8 cellular contexts compared by ENCODE assay signal in genomic region chr9:87662808-87663528, GRCh38.
DNase-seq lines count a peak whose midpoint lies in the region; ATAC-seq, FAIRE-seq and TF ChIP-seq lines count a peak whose summit lies in the region.

No MANE protein-coding gene starts in this region.

- H3K27me3 Mint-ChIP-seq in activated T-cell treated with anti-CD3 and anti-CD28 coated beads, Interleukin-2, amount 50 U/mL, for 24 hours: peaks cover 6% of the 10 kb centered on the region
- H3K27me3 Mint-ChIP-seq in osteocyte (ENCODE audit: unreplicated experiment): no peaks in the 10 kb centered on the region

- TF ChIP-seq CTCF in AG10803 (conservative IDR thresholded peaks at IDR 0.05; ENCODE audit: low read length) (peak; percentile 83), osteocyte (IDR thresholded peaks at IDR 0.05) (peak; percentile 83)

- DNase-seq in AG10803 (ENCODE audit: low read depth): peak; percentile 66
- peak; percentile 29 for DNase-seq in NCI-H526 treated with DMSO at 0.1 percent for 48 hours (lab: John Stamatoyannopoulos, UW)
- DNase-seq in activated T-cell treated with anti-CD3 and anti-CD28 coated beads, Interleukin-2, amount 50 U/mL, for 24 hours: peak; percentile 73
- DNase-seq in frontal cortex (ENCODE audit: low spot score in 2 of 2): peak; percentile 37 to 64
- no peak for DNase-seq in osteocyte (ENCODE audit: extremely low spot score, unreplicated experiment)

- H3K9me3 Mint-ChIP-seq in activated T-cell treated with anti-CD3 and anti-CD28 coated beads, Interleukin-2, amount 50 U/mL, for 24 hours: peaks cover 3% of the 10 kb centered on the region
- H3K9me3 Mint-ChIP-seq in osteocyte (ENCODE audit: unreplicated experiment): no peaks in the 10 kb centered on the region

- H3K4me3 Mint-ChIP-seq in activated T-cell treated with anti-CD3 and anti-CD28 coated beads, Interleukin-2, amount 50 U/mL, for 24 hours: no peak overlapping the region
- no peak overlapping the region for H3K4me3 Mint-ChIP-seq in osteocyte (ENCODE audit: unreplicated experiment)

- no peak for FAIRE-seq in frontal cortex (lab: Jason Lieb, UNC)

- H3K36me3 Mint-ChIP-seq in activated T-cell treated with anti-CD3 and anti-CD28 coated beads, Interleukin-2, amount 50 U/mL, for 24 hours (ENCODE audit: low read depth): no peaks in the 10 kb centered on the region
- H3K36me3 Mint-ChIP-seq in osteocyte (ENCODE audit: unreplicated experiment): peaks cover 61% of the 10 kb centered on the region

- no peak overlapping the region for H3K27ac Mint-ChIP-seq in activated T-cell treated with anti-CD3 and anti-CD28 coated beads, Interleukin-2, amount 50 U/mL, for 24 hours
- peak overlapping the region; percentile 87 for H3K27ac Mint-ChIP-seq in osteocyte (ENCODE audit: unreplicated experiment)

- ATAC-seq in GM19372 (IDR thresholded peaks at IDR 0.05; ENCODE audit: low read depth, unreplicated experiment): peak; percentile 53
- ATAC-seq in HG03521 (IDR thresholded peaks at IDR 0.05; ENCODE audit: unreplicated experiment): no peak
- ATAC-seq in HG03097 (IDR thresholded peaks at IDR 0.05; ENCODE audit: low FRiP score, unreplicated experiment): no peak

- peaks cover 11% of the 10 kb centered on the region for H3K4me1 Mint-ChIP-seq in activated T-cell treated with anti-CD3 and anti-CD28 coated beads, Interleukin-2, amount 50 U/mL, for 24 hours (ENCODE audit: low read depth)
- H3K4me1 Mint-ChIP-seq in osteocyte (ENCODE audit: unreplicated experiment): peaks cover 34% of the 10 kb centered on the region

- no peak overlapping the region for H3K4me3 ChIP-seq in AG10803 (ENCODE audit: low read length)
